1 cellular context compared by ENCODE assay signal in genomic region chr17:57552114-57552601, GRCh38.
A peak's percentile ranks its signal among the peaks of the same experiment; 100 is the strongest.
TF ChIP-seq lines count a peak whose summit lies in the region.

No MANE protein-coding gene starts in this region.

TF ChIP-seq in HepG2, 621 proteins besides CTCF, POLR2A, EP300 and RAD21 (continued from another document):
- TF ChIP-seq ZNF597 (CRISPR knock-in tag; IDR thresholded peaks at IDR 0.05) (no peak), THYN1 (CRISPR knock-in tag; IDR thresholded peaks at IDR 0.05; ENCODE audit: borderline replicate concordance, low read depth) (no peak), STAG1 (CRISPR knock-in tag; IDR thresholded peaks at IDR 0.05) (0 out of 2 replicates have a peak, but pooled peaks have one; percentile 5), ZBTB42 (CRISPR knock-in tag; IDR thresholded peaks at IDR 0.05) (no peak), MAZ (IDR thresholded peaks at IDR 0.05; ENCODE audit: borderline replicate concordance, low read depth, low read length) (no peak), MAZ (CRISPR knock-in tag; IDR thresholded peaks at IDR 0.05; ENCODE audit: low read depth) (no peak)
- TF ChIP-seq, protein P1, sequence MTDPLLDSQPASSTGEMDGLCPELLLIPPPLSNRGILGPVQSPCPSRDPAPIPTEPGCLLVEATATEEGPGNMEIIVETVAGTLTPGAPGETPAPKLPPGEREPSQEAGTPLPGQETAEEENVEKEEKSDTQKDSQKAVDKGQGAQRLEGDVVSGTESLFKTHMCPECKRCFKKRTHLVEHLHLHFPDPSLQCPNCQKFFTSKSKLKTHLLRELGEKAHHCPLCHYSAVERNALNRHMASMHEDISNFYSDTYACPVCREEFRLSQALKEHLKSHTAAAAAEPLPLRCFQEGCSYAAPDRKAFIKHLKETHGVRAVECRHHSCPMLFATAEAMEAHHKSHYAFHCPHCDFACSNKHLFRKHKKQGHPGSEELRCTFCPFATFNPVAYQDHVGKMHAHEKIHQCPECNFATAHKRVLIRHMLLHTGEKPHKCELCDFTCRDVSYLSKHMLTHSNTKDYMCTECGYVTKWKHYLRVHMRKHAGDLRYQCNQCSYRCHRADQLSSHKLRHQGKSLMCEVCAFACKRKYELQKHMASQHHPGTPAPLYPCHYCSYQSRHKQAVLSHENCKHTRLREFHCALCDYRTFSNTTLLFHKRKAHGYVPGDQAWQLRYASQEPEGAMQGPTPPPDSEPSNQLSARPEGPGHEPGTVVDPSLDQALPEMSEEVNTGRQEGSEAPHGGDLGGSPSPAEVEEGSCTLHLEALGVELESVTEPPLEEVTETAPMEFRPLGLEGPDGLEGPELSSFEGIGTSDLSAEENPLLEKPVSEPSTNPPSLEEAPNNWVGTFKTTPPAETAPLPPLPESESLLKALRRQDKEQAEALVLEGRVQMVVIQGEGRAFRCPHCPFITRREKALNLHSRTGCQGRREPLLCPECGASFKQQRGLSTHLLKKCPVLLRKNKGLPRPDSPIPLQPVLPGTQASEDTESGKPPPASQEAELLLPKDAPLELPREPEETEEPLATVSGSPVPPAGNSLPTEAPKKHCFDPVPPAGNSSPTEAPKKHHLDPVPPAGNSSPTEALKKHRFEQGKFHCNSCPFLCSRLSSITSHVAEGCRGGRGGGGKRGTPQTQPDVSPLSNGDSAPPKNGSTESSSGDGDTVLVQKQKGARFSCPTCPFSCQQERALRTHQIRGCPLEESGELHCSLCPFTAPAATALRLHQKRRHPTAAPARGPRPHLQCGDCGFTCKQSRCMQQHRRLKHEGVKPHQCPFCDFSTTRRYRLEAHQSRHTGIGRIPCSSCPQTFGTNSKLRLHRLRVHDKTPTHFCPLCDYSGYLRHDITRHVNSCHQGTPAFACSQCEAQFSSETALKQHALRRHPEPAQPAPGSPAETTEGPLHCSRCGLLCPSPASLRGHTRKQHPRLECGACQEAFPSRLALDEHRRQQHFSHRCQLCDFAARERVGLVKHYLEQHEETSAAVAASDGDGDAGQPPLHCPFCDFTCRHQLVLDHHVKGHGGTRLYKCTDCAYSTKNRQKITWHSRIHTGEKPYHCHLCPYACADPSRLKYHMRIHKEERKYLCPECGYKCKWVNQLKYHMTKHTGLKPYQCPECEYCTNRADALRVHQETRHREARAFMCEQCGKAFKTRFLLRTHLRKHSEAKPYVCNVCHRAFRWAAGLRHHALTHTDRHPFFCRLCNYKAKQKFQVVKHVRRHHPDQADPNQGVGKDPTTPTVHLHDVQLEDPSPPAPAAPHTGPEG (CRISPR knock-in tag; IDR thresholded peaks at IDR 0.05): no peak
- TF ChIP-seq, protein P2, sequence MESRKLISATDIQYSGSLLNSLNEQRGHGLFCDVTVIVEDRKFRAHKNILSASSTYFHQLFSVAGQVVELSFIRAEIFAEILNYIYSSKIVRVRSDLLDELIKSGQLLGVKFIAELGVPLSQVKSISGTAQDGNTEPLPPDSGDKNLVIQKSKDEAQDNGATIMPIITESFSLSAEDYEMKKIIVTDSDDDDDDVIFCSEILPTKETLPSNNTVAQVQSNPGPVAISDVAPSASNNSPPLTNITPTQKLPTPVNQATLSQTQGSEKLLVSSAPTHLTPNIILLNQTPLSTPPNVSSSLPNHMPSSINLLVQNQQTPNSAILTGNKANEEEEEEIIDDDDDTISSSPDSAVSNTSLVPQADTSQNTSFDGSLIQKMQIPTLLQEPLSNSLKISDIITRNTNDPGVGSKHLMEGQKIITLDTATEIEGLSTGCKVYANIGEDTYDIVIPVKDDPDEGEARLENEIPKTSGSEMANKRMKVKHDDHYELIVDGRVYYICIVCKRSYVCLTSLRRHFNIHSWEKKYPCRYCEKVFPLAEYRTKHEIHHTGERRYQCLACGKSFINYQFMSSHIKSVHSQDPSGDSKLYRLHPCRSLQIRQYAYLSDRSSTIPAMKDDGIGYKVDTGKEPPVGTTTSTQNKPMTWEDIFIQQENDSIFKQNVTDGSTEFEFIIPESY (CRISPR knock-in tag; IDR thresholded peaks at IDR 0.05): 0 out of 2 replicates have a peak, but pooled peaks have one; percentile 12
